Comparison of ENCODE assay signal across 21 cellular contexts in genomic region chr6:4964675-4965336, GRCh38. TPM values are rescaled to one million over a fixed set of nuclear protein-coding genes. Genes with fewer than 3 reads are reported as not detected.
DNase-seq lines count a peak whose midpoint lies in the region; ATAC-seq and TF ChIP-seq lines count a peak whose summit lies in the region.
"Had no signal": no experiment of that assay in that cellular context is flagged by ENCODE, and none has a peak within 500 bp of the region (broad histone marks: within the 10 kb centered on the region; RNA-seq: fewer than 3 reads in every experiment).

No MANE protein-coding gene starts in this region.

- CTCF ChIA-PET in Panc1 (lab: Charles Lee): no interaction called here

- H3K4me3 ChIP-seq in Panc1 (ENCODE audit: low read depth in 2 of 2, low read length in 2 of 2) (no peak overlapping the region), coronary artery (no peak overlapping the region)
- H3K4me3 ChIP-seq: HAP-1 had no signal

- no peaks in the 10 kb centered on the region for H3K27me3 ChIP-seq in Panc1 (ENCODE audit: control insufficient read depth, insufficient read depth, low read length)

- DNase-seq in Panc1 (ENCODE audit: low read depth, low spot score) (no peak), coronary artery (ENCODE audit: low spot score) (peak; percentile 53), mesenteric fat pad (ENCODE audit: low spot score) (peak; percentile 75), retina (peak; percentile 14), AG08396 (ENCODE audit: low spot score) (no peak), NCI-H1092 (lab: John Stamatoyannopoulos, UW) (no peak)
- DNase-seq: ACHN, DND-41, MM.1S, NCI-H1105, NCI-H1694, NCI-H2107, NCI-H226, NCI-H524, PC-3, SIG-M5 had no signal

- no peaks in the 10 kb centered on the region for H3K36me3 ChIP-seq in Panc1 (ENCODE audit: control insufficient read depth, insufficient read depth, low read length)
- H3K36me3 ChIP-seq: HAP-1 had no signal

- TF ChIP-seq CTCF in Panc1 (IDR thresholded peaks at IDR 0.05) (no peak), coronary artery (IDR thresholded peaks at IDR 0.05) (no peak)

- no peaks in the 10 kb centered on the region for H3K4me1 ChIP-seq in Panc1 (ENCODE audit: control insufficient read depth, insufficient read depth, low read length)

- POLR2A ChIA-PET in Panc1 (lab: Charles Lee): no interaction called here

- no TSS peak for BruUV-seq in Panc1 (replicated peaks; lab: Mats Ljungman, UMichigan)

- H3K9me3 ChIP-seq in Panc1 (ENCODE audit: control insufficient read depth, insufficient read depth, low read depth, low read length): no peaks in the 10 kb centered on the region
- H3K9me3 ChIP-seq: HAP-1 had no signal

- no peak overlapping the region for H3K27ac ChIP-seq in Panc1 (ENCODE audit: low read length)
- no peak overlapping the region for H3K27ac ChIP-seq in coronary artery
- H3K27ac ChIP-seq: RWPE1 had no signal

- intact Hi-C loops in Panc1 (cut with micrococcal nuclease; ENCODE audit: unreplicated experiment): no loop called here

- in situ Hi-C loops in Panc1 (cut with HindIII; ENCODE audit: low pct_unique_long_range_greater_than_20kb, low sequenced_read_pairs): no loop called here

- ATAC-seq in Panc1 (peak; percentile 54; the same call in 1 of the 2 replicates), GM19455 (IDR thresholded peaks at IDR 0.05; ENCODE audit: unreplicated experiment) (no peak), HG02759 (IDR thresholded peaks at IDR 0.05; ENCODE audit: unreplicated experiment) (no peak)
- ATAC-seq: PC-3, SK-N-SH treated with all-trans-retinoic acid at 6 μM for 48 hours had no signal

RNA-seq across cellular contexts. Expression of gene RPP40, which starts 39.0 kb away (rescaled TPM):
- 25.9 TPM for total RNA-seq in Panc1 (2021; ENCODE audit: unreplicated experiment)
- 16.4 TPM for polyA plus RNA-seq in Panc1 (2012; ENCODE audit: insufficient read length)
- 8.4 TPM for total RNA-seq in mesenteric fat pad

Comparison
In these comparisons a context has a peak if more than half of its experiments do, and no peak if none do; other contexts are left out.
1. DNase-seq: peak in coronary artery (single experiment), mesenteric fat pad (single experiment) and retina (single experiment); none in Panc1 (single experiment), AG08396 (single experiment) and NCI-H1092 (single experiment).